In genomic region chr7:130356121-130356759, GRCh38 we compare ENCODE assay signal across 8 cellular contexts. TPM values are rescaled to one million over a fixed set of nuclear protein-coding genes. Genes with fewer than 3 reads are reported as not detected.
DNase-seq lines count a peak whose midpoint lies in the region; ATAC-seq, FAIRE-seq and TF ChIP-seq lines count a peak whose summit lies in the region.

No MANE protein-coding gene starts in this region.

- peak; percentile 85 for DNase-seq in HTR-8/SVneo (ENCODE audit: insufficient read length, low spot score)
- DNase-seq in T47D (ENCODE audit: low read depth in 1 of 2, low spot score in 1 of 2) = peak; percentile 28 to 86
- DNase-seq in thoracic aorta (ENCODE audit: low spot score) = no peak
- no peak for DNase-seq in activated CD4-positive, alpha-beta T cell treated with anti-CD3 and anti-CD28 coated beads for 1 hour

- ATAC-seq in thoracic aorta (ENCODE audit: insufficient number of reproducible peaks, low FRiP score, low read depth) (no peak), HG03520 (IDR thresholded peaks at IDR 0.05; ENCODE audit: unreplicated experiment) (no peak), GM18861 (IDR thresholded peaks at IDR 0.05; ENCODE audit: unreplicated experiment) (no peak), HG02885 (IDR thresholded peaks at IDR 0.05; ENCODE audit: poor library complexity, unreplicated experiment) (no peak)

- H3K4me3 ChIP-seq in thoracic aorta = no peak overlapping the region

- H3K27me3 ChIP-seq in layer of hippocampus (ENCODE audit: control insufficient read depth, insufficient read depth, low read length) (no peaks in the 10 kb centered on the region), thoracic aorta (replicated peaks; ENCODE audit: insufficient read depth) (no peaks in the 10 kb centered on the region)

- H3K9me3 ChIP-seq in thoracic aorta = no peaks in the 10 kb centered on the region

- TF ChIP-seq CTCF in thoracic aorta (IDR thresholded peaks at IDR 0.05) = no peak

- in situ Hi-C loops in T47D (cut with HindIII; ENCODE audit: low pct_unique_long_range_greater_than_20kb, low sequenced_read_pairs) = no loop called here

- peaks cover 17 to 41% of the 10 kb centered on the region in 2 donors for H3K4me1 ChIP-seq in thoracic aorta (ENCODE audit: control insufficient read depth in 1 of 2, low read depth in 2 of 2)

- no peaks in the 10 kb centered on the region for H3K36me3 ChIP-seq in thoracic aorta

- FAIRE-seq in HTR-8/SVneo (lab: Jason Lieb, UNC) = peak; percentile 79

- H3K27ac ChIP-seq in layer of hippocampus (ENCODE audit: low read depth, low read length) (peak overlapping the region; percentile 72), thoracic aorta (peak overlapping the region; percentile 33 to 63)

RNA-seq across cellular contexts. Expression of gene CPA5, which starts 11.6 kb away (rescaled TPM):
- total RNA-seq in thoracic aorta = not detected

RNA-seq across cellular contexts. Expression of gene CPA1, which starts 24.1 kb away (rescaled TPM):
- 1 to 10 TPM; 1.8 to 4.1 TPM for total RNA-seq in thoracic aorta

Comparison
In these comparisons a context has a peak if more than half of its experiments do, and no peak if none do; other contexts are left out.
1. DNase-seq: peak in HTR-8/SVneo (single experiment) and T47D (2 of 2); none in thoracic aorta (single experiment) and activated CD4-positive, alpha-beta T cell treated with anti-CD3 and anti-CD28 coated beads for 1 hour (single experiment).